8 cellular contexts compared by ENCODE assay signal in genomic region chr6:73579851-73580246, GRCh38. TPM values are rescaled to one million over a fixed set of nuclear protein-coding genes. Genes with fewer than 3 reads are reported as not detected.
DNase-seq lines count a peak whose midpoint lies in the region; ATAC-seq, FAIRE-seq and TF ChIP-seq lines count a peak whose summit lies in the region.

No MANE protein-coding gene starts in this region.

- H3K27ac ChIP-seq in astrocyte (ENCODE audit: low read depth, low read length) (peak overlapping the region; percentile 99), iPS DF 6.9 (ENCODE audit: low read length) (peak overlapping the region; percentile 41), gastrocnemius medialis (peak overlapping the region; percentile 75 to 85 (median 81))

- WGBS in iPS DF 6.9 (ENCODE audit: insufficient coverage, insufficient read length), result no CpG with 5 or more reads among the region's 4 CpGs

- H3K4me3 ChIP-seq in AG09309 (ENCODE audit: control insufficient read depth, low read depth, low read length) (no peak overlapping the region), MG63 (peak overlapping the region; percentile 41), astrocyte (ENCODE audit: insufficient read depth, low read depth, low read length) (no peak overlapping the region), iPS DF 6.9 (ENCODE audit: low read length) (no peak overlapping the region), gastrocnemius medialis (peak overlapping the region; percentile 27 to 42 (median 37))

- peaks cover 2% of the 10 kb centered on the region for H3K36me3 Mint-ChIP-seq in astrocyte (ENCODE audit: low read depth, unreplicated experiment)

- H3K27ac Mint-ChIP-seq in astrocyte (ENCODE audit: unreplicated experiment), result peak overlapping the region; percentile 99

- peak overlapping the region; percentile 80 for H3K4me3 Mint-ChIP-seq in astrocyte (ENCODE audit: unreplicated experiment)

- H3K4me1 Mint-ChIP-seq in astrocyte (ENCODE audit: low read depth, unreplicated experiment), result peaks cover 24% of the 10 kb centered on the region

- no peak for TF ChIP-seq POLR2A in gastrocnemius medialis (IDR thresholded peaks at IDR 0.05)

- H2AFZ ChIP-seq in astrocyte (ENCODE audit: low read depth, low read length), result no peak overlapping the region

- no peaks in the 10 kb centered on the region for H4K20me1 ChIP-seq in astrocyte (ENCODE audit: insufficient read depth, low read length)

- H3K9me3 ChIP-seq in MG63, result 0 out of 2 replicates have a peak, but pooled peaks cover 2% of the 10 kb centered on the region
- no peaks in the 10 kb centered on the region for H3K9me3 ChIP-seq in astrocyte (ENCODE audit: insufficient read depth, low read depth, low read length)
- no peaks in the 10 kb centered on the region for H3K9me3 ChIP-seq in iPS DF 6.9 (ENCODE audit: control insufficient read depth, insufficient read depth, low read length)
- no peaks in the 10 kb centered on the region for H3K9me3 ChIP-seq in gastrocnemius medialis

- TF ChIP-seq CTCF in AG09309 (IDR thresholded peaks at IDR 0.05; ENCODE audit: control insufficient read depth, insufficient read depth, low read depth, low read length, missing control alignments) (no peak), astrocyte (IDR thresholded peaks at IDR 0.05; ENCODE audit: insufficient read depth, low read depth, low read length) (no peak), gastrocnemius medialis (IDR thresholded peaks at IDR 0.05 in 4 of 5, conservative IDR thresholded peaks at IDR 0.05 in 1 of 5) (no peak)

- intact Hi-C loops in gastrocnemius medialis (cut with DNase I; ENCODE audit: low total_unique reads), result loop anchor here (2.0 kb wide), 1 partner anchor 59 kb away; the partner anchor contains the start of gene EEF1A1

- H3K4me1 ChIP-seq in astrocyte (ENCODE audit: insufficient read depth, low read length), result peaks cover 23% of the 10 kb centered on the region
- peaks cover 2% of the 10 kb centered on the region; the same call in 1 of the 2 replicates for H3K4me1 ChIP-seq in iPS DF 6.9 (ENCODE audit: control insufficient read depth, insufficient read depth, low read length)
- H3K4me1 ChIP-seq in gastrocnemius medialis, result peaks cover 15 to 18% of the 10 kb centered on the region in 2 donors

- peak overlapping the region; percentile 64 for H3K4me2 ChIP-seq in astrocyte (ENCODE audit: low read length)

- no peaks in the 10 kb centered on the region for H3K79me2 ChIP-seq in astrocyte (ENCODE audit: insufficient read depth, low read length)

- H3K27me3 Mint-ChIP-seq in astrocyte (ENCODE audit: low read depth, unreplicated experiment), result no peaks in the 10 kb centered on the region

- DNase-seq in AG09309 (ENCODE audit: low read depth) (peak; percentile 78), MG63 (peak; percentile 84), astrocyte (ENCODE audit: low read depth) (peak; percentile 91), iPS DF 6.9 (ENCODE audit: low read depth, low spot score) (no peak), gastrocnemius medialis (peak in 1 of 2 donors; percentile 17), NCI-H510A treated with DMSO at 0.1 percent for 48 hours (lab: John Stamatoyannopoulos, UW) (no peak), NCI-H2107 treated with DMSO at 0.1 percent for 48 hours (lab: John Stamatoyannopoulos, UW; ENCODE audit: unreplicated experiment) (no peak)

- in situ Hi-C loops in gastrocnemius medialis (cut with MboI; ENCODE audit: low sequenced_read_pairs in 4 of 4), result loop anchor here in 1 of 4 donors (10.0 kb wide), 1 partner anchor 55 kb away; the partner anchor contains the start of gene EEF1A1

- no peaks in the 10 kb centered on the region for H3K36me3 ChIP-seq in MG63
- H3K36me3 ChIP-seq in astrocyte (ENCODE audit: insufficient read depth, low read length), result no peaks in the 10 kb centered on the region
- no peaks in the 10 kb centered on the region for H3K36me3 ChIP-seq in iPS DF 6.9 (ENCODE audit: control insufficient read depth, insufficient read depth, low read length)
- no peaks in the 10 kb centered on the region for H3K36me3 ChIP-seq in gastrocnemius medialis

- peaks cover 4% of the 10 kb centered on the region for H3K9me3 Mint-ChIP-seq in astrocyte (ENCODE audit: unreplicated experiment)

- ATAC-seq in GM19463 (IDR thresholded peaks at IDR 0.05; ENCODE audit: unreplicated experiment) (peak; percentile 15), gastrocnemius medialis (peak; percentile 49 to 53)

- no peaks in the 10 kb centered on the region for H3K27me3 ChIP-seq in MG63
- H3K27me3 ChIP-seq in astrocyte (ENCODE audit: insufficient read depth, low read length), result no peaks in the 10 kb centered on the region
- H3K27me3 ChIP-seq in iPS DF 6.9 (ENCODE audit: control insufficient read depth, insufficient read depth, low read length), result no peaks in the 10 kb centered on the region
- H3K27me3 ChIP-seq in gastrocnemius medialis, result no peaks in the 10 kb centered on the region

- H3K9ac ChIP-seq in astrocyte (ENCODE audit: low read length), result peak overlapping the region; percentile 92

- no peak for FAIRE-seq in astrocyte (lab: Jason Lieb, UNC)

RNA-seq across cellular contexts. Expression of gene EEF1A1, which starts 59.0 kb away (rescaled TPM):
- total RNA-seq in MG63 (2014; rRNA removed; shearing (Covaris generic); ENCODE audit: low replicate concordance), result 14,402 and 16,931 TPM in 2 replicates
- total RNA-seq in astrocyte (7,239 and 8,216 TPM in 2 replicates), gastrocnemius medialis (1,000 to 10,000 TPM in 3 of 4 donors, 100 to 1,000 TPM in 1; 846 to 1,271 (median 1,198) TPM)

Comparison
In these comparisons a context has a peak if more than half of its experiments do, and no peak if none do; other contexts are left out.
1. DNase-seq: peak in AG09309 (single experiment), MG63 (single experiment) and astrocyte (single experiment); none in iPS DF 6.9 (single experiment), NCI-H510A treated with DMSO at 0.1 percent for 48 hours (single experiment) and NCI-H2107 treated with DMSO at 0.1 percent for 48 hours (single experiment).
2. H3K4me3 ChIP-seq: peak in MG63 (single experiment) and gastrocnemius medialis (4 of 4); none in AG09309 (single experiment), astrocyte (single experiment) and iPS DF 6.9 (single experiment).
3. H3K27ac ChIP-seq: peak in every context shown above with its lines; median percentile 99 in astrocyte; 81 in gastrocnemius medialis; 41 in iPS DF 6.9.